ENCODE assay signal across 1 cellular context in genomic region chr19:40144947-40145748, GRCh38.
TF ChIP-seq lines count a peak whose summit lies in the region.

No MANE protein-coding gene starts in this region.

TF ChIP-seq in WTC11, 78 proteins besides CTCF, POLR2A, EP300 and RAD21 (continued from another document):
- TF ChIP-seq, protein P1, sequence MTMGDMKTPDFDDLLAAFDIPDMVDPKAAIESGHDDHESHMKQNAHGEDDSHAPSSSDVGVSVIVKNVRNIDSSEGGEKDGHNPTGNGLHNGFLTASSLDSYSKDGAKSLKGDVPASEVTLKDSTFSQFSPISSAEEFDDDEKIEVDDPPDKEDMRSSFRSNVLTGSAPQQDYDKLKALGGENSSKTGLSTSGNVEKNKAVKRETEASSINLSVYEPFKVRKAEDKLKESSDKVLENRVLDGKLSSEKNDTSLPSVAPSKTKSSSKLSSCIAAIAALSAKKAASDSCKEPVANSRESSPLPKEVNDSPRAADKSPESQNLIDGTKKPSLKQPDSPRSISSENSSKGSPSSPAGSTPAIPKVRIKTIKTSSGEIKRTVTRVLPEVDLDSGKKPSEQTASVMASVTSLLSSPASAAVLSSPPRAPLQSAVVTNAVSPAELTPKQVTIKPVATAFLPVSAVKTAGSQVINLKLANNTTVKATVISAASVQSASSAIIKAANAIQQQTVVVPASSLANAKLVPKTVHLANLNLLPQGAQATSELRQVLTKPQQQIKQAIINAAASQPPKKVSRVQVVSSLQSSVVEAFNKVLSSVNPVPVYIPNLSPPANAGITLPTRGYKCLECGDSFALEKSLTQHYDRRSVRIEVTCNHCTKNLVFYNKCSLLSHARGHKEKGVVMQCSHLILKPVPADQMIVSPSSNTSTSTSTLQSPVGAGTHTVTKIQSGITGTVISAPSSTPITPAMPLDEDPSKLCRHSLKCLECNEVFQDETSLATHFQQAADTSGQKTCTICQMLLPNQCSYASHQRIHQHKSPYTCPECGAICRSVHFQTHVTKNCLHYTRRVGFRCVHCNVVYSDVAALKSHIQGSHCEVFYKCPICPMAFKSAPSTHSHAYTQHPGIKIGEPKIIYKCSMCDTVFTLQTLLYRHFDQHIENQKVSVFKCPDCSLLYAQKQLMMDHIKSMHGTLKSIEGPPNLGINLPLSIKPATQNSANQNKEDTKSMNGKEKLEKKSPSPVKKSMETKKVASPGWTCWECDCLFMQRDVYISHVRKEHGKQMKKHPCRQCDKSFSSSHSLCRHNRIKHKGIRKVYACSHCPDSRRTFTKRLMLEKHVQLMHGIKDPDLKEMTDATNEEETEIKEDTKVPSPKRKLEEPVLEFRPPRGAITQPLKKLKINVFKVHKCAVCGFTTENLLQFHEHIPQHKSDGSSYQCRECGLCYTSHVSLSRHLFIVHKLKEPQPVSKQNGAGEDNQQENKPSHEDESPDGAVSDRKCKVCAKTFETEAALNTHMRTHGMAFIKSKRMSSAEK (CRISPR knock-in tag; IDR thresholded peaks at IDR 0.05; ENCODE audit: borderline replicate concordance), result no peak
- no peak for TF ChIP-seq USF1 (CRISPR knock-in tag; IDR thresholded peaks at IDR 0.05)
- TF ChIP-seq STAT6 (CRISPR knock-in tag; conservative IDR thresholded peaks at IDR 0.05; ENCODE audit: low read depth), result no peak
- TF ChIP-seq, protein P2, sequence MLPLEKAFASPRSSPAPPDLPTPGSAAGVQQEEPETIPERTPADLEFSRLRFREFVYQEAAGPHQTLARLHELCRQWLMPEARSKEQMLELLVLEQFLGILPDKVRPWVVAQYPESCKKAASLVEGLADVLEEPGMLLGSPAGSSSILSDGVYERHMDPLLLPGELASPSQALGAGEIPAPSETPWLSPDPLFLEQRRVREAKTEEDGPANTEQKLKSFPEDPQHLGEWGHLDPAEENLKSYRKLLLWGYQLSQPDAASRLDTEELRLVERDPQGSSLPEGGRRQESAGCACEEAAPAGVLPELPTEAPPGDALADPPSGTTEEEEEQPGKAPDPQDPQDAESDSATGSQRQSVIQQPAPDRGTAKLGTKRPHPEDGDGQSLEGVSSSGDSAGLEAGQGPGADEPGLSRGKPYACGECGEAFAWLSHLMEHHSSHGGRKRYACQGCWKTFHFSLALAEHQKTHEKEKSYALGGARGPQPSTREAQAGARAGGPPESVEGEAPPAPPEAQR (CRISPR knock-in tag; IDR thresholded peaks at IDR 0.05), result no peak
- TF ChIP-seq GTF2I (CRISPR knock-in tag; conservative IDR thresholded peaks at IDR 0.05), result 0 out of 2 replicates have a peak, but pooled peaks have one; percentile 33
- no peak for TF ChIP-seq NR3C1 (CRISPR knock-in tag; conservative IDR thresholded peaks at IDR 0.05; ENCODE audit: low read depth)
